In genomic region chr16:21521390-21522143, GRCh38 we compare ENCODE assay signal across 7 cellular contexts.
DNase-seq lines count a peak whose midpoint lies in the region; ATAC-seq and TF ChIP-seq lines count a peak whose summit lies in the region.
"Not testable (repeated sequence)": the region's sequence is repeated elsewhere in the genome, so short reads cannot be mapped to it uniquely, and the experiment has no call there.

No MANE protein-coding gene starts in this region.

- H3K9me3 ChIP-seq in ES-I3 (ENCODE audit: control insufficient read depth, insufficient read depth, low read length); mammary epithelial cell (replicated peaks; ENCODE audit: insufficient read depth, low read length): not testable (repeated sequence)

- not testable (repeated sequence) for H3K27me3 Mint-ChIP-seq in T-helper 2 cell treated with Interferon-gamma antibody and Interleukin-4, amounts not matched to agents 5 μg/mL and 100 μg/mL, for 36 hours (ENCODE audit: low read depth); memory B cell

- H3K9ac ChIP-seq in ES-I3 (ENCODE audit: low read depth, low read length): peak overlapping the region; percentile 73
- H3K9ac ChIP-seq in mammary epithelial cell (ENCODE audit: insufficient read depth, low read length): not testable (repeated sequence)

- in situ Hi-C loops in mammary epithelial cell (cut with MboI; ENCODE audit: low sequenced_read_pairs in 2 of 2): not testable (repeated sequence)

- intact Hi-C loops in mammary epithelial cell (cut with micrococcal nuclease); left cardiac atrium (cut with DNase I): not testable (repeated sequence)

- not testable (repeated sequence) for H3K36me3 ChIP-seq in ES-I3 (ENCODE audit: insufficient read depth, low read length); mammary epithelial cell (ENCODE audit: insufficient read depth, low read length)

- H3K27ac ChIP-seq in mammary epithelial cell (ENCODE audit: insufficient read depth, low read depth, low read length): peak overlapping the region; percentile 48

- H3K4me2 ChIP-seq in mammary epithelial cell (ENCODE audit: insufficient read depth, low read depth, low read length): peak overlapping the region; percentile 64

- peak overlapping the region; percentile 28 for H3K4me3 Mint-ChIP-seq in T-helper 2 cell treated with Interferon-gamma antibody and Interleukin-4, amounts not matched to agents 5 μg/mL and 100 μg/mL, for 36 hours
- peak overlapping the region; percentile 14 for H3K4me3 Mint-ChIP-seq in memory B cell

- WGBS in mammary epithelial cell (ENCODE audit: low coverage, missing lambda C conversion rate): 3% methylated on average over 24 of the region's 24 CpGs

- peak overlapping the region; percentile 41 for H3K27ac Mint-ChIP-seq in T-helper 2 cell treated with Interferon-gamma antibody and Interleukin-4, amounts not matched to agents 5 μg/mL and 100 μg/mL, for 36 hours
- H3K27ac Mint-ChIP-seq in memory B cell: peak overlapping the region; percentile 24

- dilution Hi-C loops in mammary epithelial cell (cut with HindIII; ENCODE audit: low sequenced_read_pairs): not testable (repeated sequence)

- not testable (repeated sequence) for BruUV-seq in mammary epithelial cell (replicated peaks; lab: Mats Ljungman, UMichigan)

- H3K27me3 ChIP-seq in mammary epithelial cell (ENCODE audit: insufficient read depth, low read length): not testable (repeated sequence)

- H3K9me3 Mint-ChIP-seq in T-helper 2 cell treated with Interferon-gamma antibody and Interleukin-4, amounts not matched to agents 5 μg/mL and 100 μg/mL, for 36 hours; memory B cell: not testable (repeated sequence)

- TF ChIP-seq CTCF in mammary epithelial cell (conservative IDR thresholded peaks at IDR 0.05 in 1 of 2, IDR thresholded peaks at IDR 0.05 in 1 of 2; ENCODE audit: extremely low read depth in 1 of 2, insufficient read depth in 1 of 2, low read depth in 1 of 2, low read length in 2 of 2): peak in 1 of 2 donors; percentile 2

- not testable (repeated sequence) for H4K20me1 ChIP-seq in mammary epithelial cell (ENCODE audit: insufficient read depth, low read length)

- peaks cover 11% of the 10 kb centered on the region for H3K4me1 Mint-ChIP-seq in T-helper 2 cell treated with Interferon-gamma antibody and Interleukin-4, amounts not matched to agents 5 μg/mL and 100 μg/mL, for 36 hours (ENCODE audit: low read depth)
- peaks cover 15% of the 10 kb centered on the region for H3K4me1 Mint-ChIP-seq in memory B cell

- peak; percentile 19 for DNase-seq in NCI-H1417 treated with DMSO at 0.1 percent for 48 hours (lab: John Stamatoyannopoulos, UW)
- not testable (repeated sequence) for DNase-seq in T-helper 2 cell treated with Interferon-gamma antibody and Interleukin-4, amounts not matched to agents 5 μg/mL and 100 μg/mL, for 36 hours (ENCODE audit: low spot score); memory B cell (ENCODE audit: low spot score in 2 of 2)
- peak; percentile 46 for DNase-seq in mammary epithelial cell
- DNase-seq in left cardiac atrium: peak; percentile 35
- DNase-seq in renal cortical epithelial cell (ENCODE audit: low read depth): peak; percentile 65

- H3K36me3 Mint-ChIP-seq in T-helper 2 cell treated with Interferon-gamma antibody and Interleukin-4, amounts not matched to agents 5 μg/mL and 100 μg/mL, for 36 hours (ENCODE audit: low read depth): peaks cover 17% of the 10 kb centered on the region
- H3K36me3 Mint-ChIP-seq in memory B cell: not testable (repeated sequence)

- ATAC-seq in left cardiac atrium: peak in 1 of 2 donors; percentile 0
- not testable (repeated sequence) for ATAC-seq in memory B cell (ENCODE audit: low read depth)

- CTCF ChIA-PET in mammary epithelial cell (lab: Charles Lee; ENCODE audit: low non-redundant PET): not testable (repeated sequence)

- H2AFZ ChIP-seq in mammary epithelial cell (ENCODE audit: low read depth, low read length): peak overlapping the region; percentile 62

- H3K4me3 ChIP-seq in mammary epithelial cell (replicated peaks in 1 of 3; ENCODE audit: insufficient read depth in 1 of 3, low read depth in 2 of 3, low read length in 3 of 3): not testable (repeated sequence)

- peaks cover 33% of the 10 kb centered on the region for H3K79me2 ChIP-seq in mammary epithelial cell (ENCODE audit: insufficient read depth, low read length)

- peaks cover 18% of the 10 kb centered on the region for H3K4me1 ChIP-seq in ES-I3 (ENCODE audit: insufficient read depth, low read length)
- peaks cover 16% of the 10 kb centered on the region for H3K4me1 ChIP-seq in mammary epithelial cell (ENCODE audit: insufficient read depth, low read length)
